1 cellular context compared by ENCODE assay signal in the genomic region with DNA sequence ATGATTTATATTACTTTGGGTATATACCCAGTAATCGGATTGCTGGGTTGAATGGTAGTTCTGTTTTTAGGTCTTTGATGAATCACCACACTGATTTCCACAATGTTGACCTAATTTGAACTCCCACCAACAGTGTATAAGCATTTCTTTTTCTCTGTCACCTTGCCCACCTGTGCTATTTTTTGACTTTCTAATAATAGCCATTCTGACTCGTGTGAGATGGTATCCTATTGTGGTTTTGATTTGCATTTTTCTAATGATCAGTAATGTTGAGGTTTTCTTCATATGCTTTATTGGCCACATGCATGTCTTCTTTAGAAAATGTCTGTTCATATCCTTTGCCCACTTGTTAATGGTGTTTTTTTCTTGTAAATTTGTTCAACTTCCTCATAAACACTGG.
TF ChIP-seq lines count a peak whose summit lies in the region.

No MANE protein-coding gene starts in this region.

TF ChIP-seq in GM12878, 131 proteins besides CTCF, POLR2A, EP300 and RAD21:
- TF ChIP-seq, protein P1, sequence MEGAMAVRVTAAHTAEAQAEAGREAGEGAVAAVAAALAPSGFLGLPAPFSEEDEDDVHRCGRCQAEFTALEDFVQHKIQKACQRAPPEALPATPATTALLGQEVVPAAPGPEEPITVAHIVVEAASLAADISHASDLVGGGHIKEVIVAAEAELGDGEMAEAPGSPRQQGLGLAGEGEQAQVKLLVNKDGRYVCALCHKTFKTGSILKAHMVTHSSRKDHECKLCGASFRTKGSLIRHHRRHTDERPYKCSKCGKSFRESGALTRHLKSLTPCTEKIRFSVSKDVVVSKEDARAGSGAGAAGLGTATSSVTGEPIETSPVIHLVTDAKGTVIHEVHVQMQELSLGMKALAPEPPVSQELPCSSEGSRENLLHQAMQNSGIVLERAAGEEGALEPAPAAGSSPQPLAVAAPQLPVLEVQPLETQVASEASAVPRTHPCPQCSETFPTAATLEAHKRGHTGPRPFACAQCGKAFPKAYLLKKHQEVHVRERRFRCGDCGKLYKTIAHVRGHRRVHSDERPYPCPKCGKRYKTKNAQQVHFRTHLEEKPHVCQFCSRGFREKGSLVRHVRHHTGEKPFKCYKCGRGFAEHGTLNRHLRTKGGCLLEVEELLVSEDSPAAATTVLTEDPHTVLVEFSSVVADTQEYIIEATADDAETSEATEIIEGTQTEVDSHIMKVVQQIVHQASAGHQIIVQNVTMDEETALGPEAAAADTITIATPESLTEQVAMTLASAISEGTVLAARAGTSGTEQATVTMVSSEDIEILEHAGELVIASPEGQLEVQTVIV (IDR thresholded peaks at IDR 0.05; ENCODE audit: borderline replicate concordance, partially characterized antibody) = no peak
- TF ChIP-seq, protein P2, sequence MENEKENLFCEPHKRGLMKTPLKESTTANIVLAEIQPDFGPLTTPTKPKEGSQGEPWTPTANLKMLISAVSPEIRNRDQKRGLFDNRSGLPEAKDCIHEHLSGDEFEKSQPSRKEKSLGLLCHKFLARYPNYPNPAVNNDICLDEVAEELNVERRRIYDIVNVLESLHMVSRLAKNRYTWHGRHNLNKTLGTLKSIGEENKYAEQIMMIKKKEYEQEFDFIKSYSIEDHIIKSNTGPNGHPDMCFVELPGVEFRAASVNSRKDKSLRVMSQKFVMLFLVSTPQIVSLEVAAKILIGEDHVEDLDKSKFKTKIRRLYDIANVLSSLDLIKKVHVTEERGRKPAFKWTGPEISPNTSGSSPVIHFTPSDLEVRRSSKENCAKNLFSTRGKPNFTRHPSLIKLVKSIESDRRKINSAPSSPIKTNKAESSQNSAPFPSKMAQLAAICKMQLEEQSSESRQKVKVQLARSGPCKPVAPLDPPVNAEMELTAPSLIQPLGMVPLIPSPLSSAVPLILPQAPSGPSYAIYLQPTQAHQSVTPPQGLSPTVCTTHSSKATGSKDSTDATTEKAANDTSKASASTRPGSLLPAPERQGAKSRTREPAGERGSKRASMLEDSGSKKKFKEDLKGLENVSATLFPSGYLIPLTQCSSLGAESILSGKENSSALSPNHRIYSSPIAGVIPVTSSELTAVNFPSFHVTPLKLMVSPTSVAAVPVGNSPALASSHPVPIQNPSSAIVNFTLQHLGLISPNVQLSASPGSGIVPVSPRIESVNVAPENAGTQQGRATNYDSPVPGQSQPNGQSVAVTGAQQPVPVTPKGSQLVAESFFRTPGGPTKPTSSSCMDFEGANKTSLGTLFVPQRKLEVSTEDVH (IDR thresholded peaks at IDR 0.05; ENCODE audit: low read depth, partially characterized antibody) = no peak
- TF ChIP-seq CBX5 (IDR thresholded peaks at IDR 0.05; ENCODE audit: low read depth) (no peak), STAT3 (IDR thresholded peaks at IDR 0.05; ENCODE audit: low read depth, low read length) (no peak)
